23 cellular contexts compared by ENCODE assay signal in the genomic region with DNA sequence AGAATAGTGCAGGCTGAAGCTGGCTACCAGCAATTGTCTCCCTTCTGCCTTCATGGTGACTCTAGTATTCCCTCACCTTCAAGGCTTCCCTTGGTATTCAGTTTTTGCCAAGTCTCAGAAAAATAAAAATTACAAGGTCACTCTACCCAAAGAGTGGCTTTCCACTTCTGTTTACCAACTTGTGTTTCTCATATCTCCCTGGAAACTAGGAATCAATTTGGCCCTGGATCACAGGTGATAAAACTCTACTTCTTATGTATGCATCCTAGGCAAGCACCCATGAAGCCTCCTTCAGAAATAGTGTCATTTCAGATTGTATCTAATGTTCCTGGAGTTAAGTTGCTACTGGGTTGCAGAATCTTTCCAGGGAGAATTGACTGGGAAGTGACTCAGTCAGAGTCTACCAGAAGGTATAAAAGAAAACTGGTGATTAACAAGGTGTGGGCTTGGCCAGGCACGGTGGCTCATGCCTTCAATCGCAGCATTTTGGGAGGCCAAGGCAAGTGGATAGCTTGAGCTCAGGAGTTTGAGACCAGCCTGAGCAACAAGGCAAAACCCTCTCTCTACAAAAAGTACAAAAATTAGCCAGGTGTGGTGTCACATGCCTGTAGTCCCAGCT.
"Had no signal": no experiment of that assay in that cellular context is flagged by ENCODE, and none has a peak within 500 bp of the region (broad histone marks: within the 10 kb centered on the region; RNA-seq: fewer than 3 reads in every experiment).

No MANE protein-coding gene starts in this region.

- H3K27me3 ChIP-seq: right lobe of liver, tibial artery had no signal

- DNase-seq: activated CD4-positive, alpha-beta T cell treated with anti-CD3 and anti-CD28 coated beads, Interleukin-2, amount 10 ng/mL, durations not matched to agents 7 days and 5 days; activated CD4-positive, CD25-positive, alpha-beta regulatory T cell treated with anti-CD3 and anti-CD28 coated beads, Interleukin-2, amount 50 U/mL, for 72 hours; activated CD8-positive, alpha-beta memory T cell treated with anti-CD3 and anti-CD28 coated beads, Interleukin-2, amount 10 ng/mL, durations not matched to agents 7 days and 5 days; activated CD8-positive, alpha-beta T cell treated with anti-CD3 and anti-CD28 coated beads for 36 hours; activated effector memory CD4-positive, alpha-beta T cell treated with anti-CD3 and anti-CD28 coated beads, Interleukin-2, amount 50 U/mL, for 16 hours; activated naive CD4-positive, alpha-beta T cell treated with anti-CD3 and anti-CD28 coated beads, Interleukin-2, amount 10 ng/mL, durations not matched to agents 7 days and 5 days; activated T-cell treated with anti-CD3 and anti-CD28 coated beads for 4 hours; caudate nucleus; effector CD4-positive, alpha-beta T cell; hypothalamus; left cardiac atrium; mesenchymal stem cell; naive B cell; occipital lobe; posterior cingulate gyrus; right lobe of liver; stimulated activated CD4-positive, alpha-beta T cell treated with anti-CD3 and anti-CD28 coated beads, Interleukin-1b, Interleukin-23, amount 100 ng/mL, for 48 hours; stimulated activated naive CD8-positive, alpha-beta T cell treated with anti-CD3 and anti-CD28 coated beads, Interleukin-15, amount 100 ng/mL, for 72 hours; tibial artery; WERI-Rb-1 had no signal

- H3K9me3 ChIP-seq: right lobe of liver, tibial artery had no signal

- H3K27ac ChIP-seq: right lobe of liver, skin epidermis, tibial artery, WERI-Rb-1 had no signal

- H3K4me3 ChIP-seq: right lobe of liver, skin epidermis, tibial artery had no signal

- FAIRE-seq: endometrium, frontal cortex had no signal

- H3K4me1 ChIP-seq: right lobe of liver, tibial artery had no signal

- ATAC-seq: activated CD8-positive, alpha-beta memory T cell treated with anti-CD3 and anti-CD28 coated beads, Interleukin-2, amount 10 ng/mL, durations not matched to agents 7 days and 5 days; activated CD8-positive, alpha-beta T cell treated with anti-CD3 and anti-CD28 coated beads for 36 hours; left cardiac atrium; right lobe of liver; stimulated activated naive CD8-positive, alpha-beta T cell treated with anti-CD3 and anti-CD28 coated beads, Interleukin-15, amount 100 ng/mL, for 72 hours had no signal

- H3K36me3 ChIP-seq: right lobe of liver, tibial artery, WERI-Rb-1 had no signal
